Comparison of ENCODE assay signal across 27 cellular contexts in genomic region chr14:64966976-64967375, GRCh38. TPM values are rescaled to one million over a fixed set of nuclear protein-coding genes. Genes with fewer than 3 reads are reported as not detected.
DNase-seq lines count a peak whose midpoint lies in the region; ATAC-seq, FAIRE-seq and TF ChIP-seq lines count a peak whose summit lies in the region.
"Had no signal": no experiment of that assay in that cellular context is flagged by ENCODE, and none has a peak within 500 bp of the region (broad histone marks: within the 10 kb centered on the region; RNA-seq: fewer than 3 reads in every experiment).

No MANE protein-coding gene starts in this region.

- peak overlapping the region in 1 of 2 donors; percentile 21 for H3K9ac ChIP-seq in kidney (ENCODE audit: low read length in 2 of 2)
- H3K9ac ChIP-seq: SK-N-SH had no signal

- peaks cover 0 to 9% of the 10 kb centered on the region in 2 donors for H3K4me1 ChIP-seq in kidney (ENCODE audit: control insufficient read depth in 1 of 2, insufficient read depth in 1 of 2, low read depth in 1 of 2, low read length in 2 of 2)
- peaks cover 19 to 24% of the 10 kb centered on the region in 2 donors for H3K4me1 ChIP-seq in thyroid gland
- H3K4me1 ChIP-seq: foreskin keratinocyte had no signal

- DNase-seq in ELF-1 (ENCODE audit: low read depth, low spot score) (peak; percentile 97), NCI-H510A (lab: John Stamatoyannopoulos, UW) (peak; percentile 31), kidney (peak; percentile 43), thyroid gland (peak; percentile 86 to 87), NCI-H748 treated with DMSO at 0.1 percent for 48 hours (lab: John Stamatoyannopoulos, UW) (no peak), mesenteric fat pad (ENCODE audit: low spot score) (no peak)
- DNase-seq: activated CD4-positive, CD25-positive, alpha-beta regulatory T cell treated with anti-CD3 and anti-CD28 coated beads, Interleukin-2, amount 50 U/mL, for 72 hours; activated naive CD8-positive, alpha-beta T cell treated with anti-CD3 and anti-CD28 coated beads for 36 hours; EL; foreskin keratinocyte; HFFc6; NCI-H1092; NCI-H2081 treated with DMSO at 0.1 percent for 48 hours; NCI-H774; psoas muscle; SK-N-SH; stimulated activated CD4-positive, alpha-beta T cell treated with anti-CD3 and anti-CD28 coated beads, Interleukin-4, amount 100 ng/mL, for 24 hours; T-helper 9 cell had no signal

- no peak for FAIRE-seq in kidney (lab: Jason Lieb, UNC)
- FAIRE-seq: endothelial cell of umbilical vein, K562 had no signal

- 51 to 56% methylated on average over 2 of the region's 2 CpGs for WGBS in thyroid gland, 2 donors

- H3K36me3 ChIP-seq in kidney (ENCODE audit: control insufficient read depth in 1 of 2, insufficient read depth in 2 of 2, low read length in 2 of 2) (no peaks in the 10 kb centered on the region), thyroid gland (no peaks in the 10 kb centered on the region)

- TF ChIP-seq CTCF in kidney (IDR thresholded peaks at IDR 0.05; ENCODE audit: borderline replicate concordance, extremely low read depth, insufficient read depth), result no peak
- TF ChIP-seq CTCF in thyroid gland (IDR thresholded peaks at IDR 0.05), result no peak

- H3K4me3 ChIP-seq in kidney (ENCODE audit: low read length in 2 of 2), result no peak overlapping the region
- no peak overlapping the region for H3K4me3 ChIP-seq in thyroid gland (replicated peaks in 1 of 3)
- H3K4me3 ChIP-seq: K562, psoas muscle, smooth muscle cell had no signal

- TF ChIP-seq POLR2A in thyroid gland (IDR thresholded peaks at IDR 0.05), result no peak

- H3K27ac ChIP-seq in kidney (ENCODE audit: low read depth in 2 of 2, low read length in 2 of 2) (peak overlapping the region in 1 of 2 donors; percentile 74), thyroid gland (peak overlapping the region; percentile 42 to 70 (median 54))
- H3K27ac ChIP-seq: foreskin keratinocyte, psoas muscle had no signal

- intact Hi-C loops in kidney (cut with DNase I), result no loop called here
- intact Hi-C loops in thyroid gland (cut with DNase I), result no loop called here

- no peak for ATAC-seq in GM21529 (IDR thresholded peaks at IDR 0.05; ENCODE audit: unreplicated experiment)
- ATAC-seq: foreskin keratinocyte, K562, Panc1, psoas muscle had no signal

- no peaks in the 10 kb centered on the region for H3K27me3 ChIP-seq in thyroid gland

- H3K9me3 ChIP-seq in kidney (ENCODE audit: control insufficient read depth in 1 of 2, low read length in 2 of 2) (no peaks in the 10 kb centered on the region), thyroid gland (no peaks in the 10 kb centered on the region)
- H3K9me3 ChIP-seq: psoas muscle, SK-N-SH had no signal

RNA-seq across cellular contexts. Expression of gene RAB15, which starts 5.2 kb away (rescaled TPM):
- total RNA-seq in kidney (18.3 TPM), thyroid gland (10 to 100 TPM in 1 of 4 donors, 1 to 10 TPM in 3; 6.0 to 12.7 (median 6.3) TPM), mesenteric fat pad (3.2 TPM)
- 21.7 TPM for polyA plus RNA-seq in kidney (ENCODE audit: insufficient read depth, low read depth, low replicate concordance)

RNA-seq across cellular contexts. Expression of gene FNTB, which starts 19.7 kb away (rescaled TPM):
- 15.0 TPM for total RNA-seq in kidney
- polyA plus RNA-seq in kidney (ENCODE audit: insufficient read depth, low read depth, low replicate concordance), result 13.6 TPM
- total RNA-seq in thyroid gland, result 10 to 100 TPM in 3 of 4 donors, 1 to 10 TPM in 1; 7.8 to 27.0 (median 18.8) TPM
- total RNA-seq in mesenteric fat pad, result 16.1 TPM

RNA-seq across cellular contexts. Expression of gene GPX2, which starts 24.4 kb away (rescaled TPM):
- total RNA-seq in kidney (8.4 TPM), thyroid gland (1 to 10 TPM in 1 of 4 donors, not detected in 3; 4.0 TPM), mesenteric fat pad (not detected)
- polyA plus RNA-seq in kidney (ENCODE audit: insufficient read depth, low read depth, low replicate concordance), result 60.0 TPM
- total RNA-seq: activated CD8-positive, alpha-beta memory T cell treated with anti-CD3 and anti-CD28 coated beads for 36 hours; activated naive CD8-positive, alpha-beta T cell treated with anti-CD3 and anti-CD28 coated beads for 36 hours; endothelial cell of umbilical vein; HFFc6; kidney epithelial cell; mononuclear cell; neural crest cell; psoas muscle had no signal
- polyA plus RNA-seq: endothelial cell of umbilical vein, K562, SK-N-SH had no signal

RNA-seq across cellular contexts. Expression of gene CHURC1, which starts 52.7 kb away (rescaled TPM):
- 70.4 TPM for total RNA-seq in kidney
- polyA plus RNA-seq in kidney (ENCODE audit: insufficient read depth, low read depth, low replicate concordance), result 41.0 TPM
- 10 to 100 TPM; 63.7 to 90.2 (median 71.7) TPM for total RNA-seq in thyroid gland
- 53.4 TPM for total RNA-seq in mesenteric fat pad

Comparison
In these comparisons a context has a peak if more than half of its experiments do, and no peak if none do; other contexts are left out.
1. DNase-seq: peak in ELF-1 (single experiment), NCI-H510A (single experiment), kidney (single experiment) and thyroid gland (2 of 2); none in NCI-H748 treated with DMSO at 0.1 percent for 48 hours (single experiment) and mesenteric fat pad (single experiment).